In genomic region chr17:55215711-55216110, GRCh38 we compare ENCODE assay signal across 18 cellular contexts. TPM values are rescaled to one million over a fixed set of nuclear protein-coding genes. Genes with fewer than 3 reads are reported as not detected.
DNase-seq lines count a peak whose midpoint lies in the region; ATAC-seq and TF ChIP-seq lines count a peak whose summit lies in the region.
"Had no signal": no experiment of that assay in that cellular context is flagged by ENCODE, and none has a peak within 500 bp of the region (broad histone marks: within the 10 kb centered on the region; RNA-seq: fewer than 3 reads in every experiment).

No MANE protein-coding gene starts in this region.

- H3K4me1 ChIP-seq in lower lobe of right lung (no peaks in the 10 kb centered on the region), upper lobe of right lung (no peaks in the 10 kb centered on the region)
- H3K4me1 ChIP-seq: BE2C, HAP-1 had no signal

- H3K9me3 ChIP-seq in lower lobe of right lung = no peaks in the 10 kb centered on the region
- no peaks in the 10 kb centered on the region for H3K9me3 ChIP-seq in upper lobe of right lung
- H3K9me3 ChIP-seq: BE2C, HAP-1 had no signal

- ATAC-seq in lower lobe of right lung (peak; percentile 92 to 93), upper lobe of right lung (peak; percentile 89), GM18520 (IDR thresholded peaks at IDR 0.05; ENCODE audit: unreplicated experiment) (no peak)

- H3K4me3 ChIP-seq in lower lobe of right lung (no peak overlapping the region), upper lobe of right lung (no peak overlapping the region)
- H3K4me3 ChIP-seq: GM23248, HAP-1 had no signal

- H3K27me3 ChIP-seq in lower lobe of right lung (ENCODE audit: low read depth) = no peaks in the 10 kb centered on the region
- H3K27me3 ChIP-seq in upper lobe of right lung = no peaks in the 10 kb centered on the region
- H3K27me3 ChIP-seq: BE2C had no signal

- H3K36me3 ChIP-seq in lower lobe of right lung (no peaks in the 10 kb centered on the region), upper lobe of right lung (no peaks in the 10 kb centered on the region)
- H3K36me3 ChIP-seq: BE2C, HAP-1 had no signal

- H3K27ac ChIP-seq in lower lobe of right lung = no peak overlapping the region
- H3K27ac ChIP-seq in upper lobe of right lung = no peak overlapping the region
- H3K27ac ChIP-seq: GM23248 had no signal

- TF ChIP-seq CTCF in lower lobe of right lung (IDR thresholded peaks at IDR 0.05) = no peak
- no peak for TF ChIP-seq CTCF in upper lobe of right lung (IDR thresholded peaks at IDR 0.05)

- DNase-seq in DMS53 treated with DMSO at 0.1 percent for 48 hours (lab: John Stamatoyannopoulos, UW; ENCODE audit: unreplicated experiment) (peak; percentile 52), NCI-H2029 treated with DMSO at 0.1 percent for 48 hours (lab: John Stamatoyannopoulos, UW) (peak; percentile 48), lower lobe of right lung (peak; percentile 70), upper lobe of right lung (peak; percentile 75), GM19238 (ENCODE audit: insufficient read length, low spot score) (no peak), germinal center (ENCODE audit: low spot score) (no peak)
- DNase-seq: ACHN; BE2C; C1 segment of cervical spinal cord; CD4-positive, CD25-positive, alpha-beta regulatory T cell; CD8-positive, alpha-beta memory T cell; COR-L47; DMS 273 treated with DMSO at 0.1 percent for 48 hours; DMS79; GF-D8; GM23248 had no signal

- intact Hi-C loops in lower lobe of right lung (cut with DNase I) = no loop called here
- intact Hi-C loops in upper lobe of right lung (cut with DNase I) = no loop called here

RNA-seq across cellular contexts. Expression of gene HLF, which starts 49.0 kb away (rescaled TPM):
- 29.4 TPM for total RNA-seq in lower lobe of right lung
- 31.8 TPM for total RNA-seq in upper lobe of right lung
- total RNA-seq: GM23248 had no signal

Comparison
In these comparisons a context has a peak if more than half of its experiments do, and no peak if none do; other contexts are left out.
1. DNase-seq: peak in DMS53 treated with DMSO at 0.1 percent for 48 hours (single experiment), NCI-H2029 treated with DMSO at 0.1 percent for 48 hours (single experiment), lower lobe of right lung (single experiment) and upper lobe of right lung (single experiment); none in GM19238 (single experiment) and germinal center (single experiment).